8 cellular contexts compared by ENCODE assay signal in genomic region chr11:123511037-123511870, GRCh38.
DNase-seq lines count a peak whose midpoint lies in the region; ATAC-seq and TF ChIP-seq lines count a peak whose summit lies in the region.

No MANE protein-coding gene starts in this region.

- no peaks in the 10 kb centered on the region for H3K9me2 ChIP-seq in hepatocyte (replicated peaks; ENCODE audit: insufficient read depth)

- H3K9me3 ChIP-seq in hepatocyte (ENCODE audit: low read depth) = no peaks in the 10 kb centered on the region

- in situ Hi-C loops in astrocyte of the cerebellum (cut with HindIII; ENCODE audit: low sequenced_read_pairs) = no loop called here

- TF ChIP-seq CTCF in astrocyte of the cerebellum (IDR thresholded peaks at IDR 0.05; ENCODE audit: low read depth, low read length, missing control alignments) (peak; percentile 89), hepatocyte (IDR thresholded peaks at IDR 0.05; ENCODE audit: poor library complexity) (peak; percentile 98)

- no peak overlapping the region for H3K4me2 ChIP-seq in hepatocyte

- no peaks in the 10 kb centered on the region for H3K4me1 ChIP-seq in hepatocyte (ENCODE audit: insufficient read depth)

- H3K27me3 ChIP-seq in hepatocyte = no peaks in the 10 kb centered on the region

- H3K79me2 ChIP-seq in hepatocyte = no peaks in the 10 kb centered on the region

- ATAC-seq in HG02870 (IDR thresholded peaks at IDR 0.05; ENCODE audit: unreplicated experiment) = peak; percentile 79

- H2AFZ ChIP-seq in hepatocyte = no peak overlapping the region

- H3K36me3 ChIP-seq in hepatocyte (replicated peaks; ENCODE audit: insufficient read depth, low read depth) = no peaks in the 10 kb centered on the region

- 19% methylated on average over 14 of the region's 14 CpGs for WGBS in hepatocyte (ENCODE audit: low lambda C conversion rate, missing lambda C conversion rate)

- no peaks in the 10 kb centered on the region for H4K20me1 ChIP-seq in hepatocyte (ENCODE audit: insufficient read depth, poor library complexity, severe bottlenecking)

- H3K4me3 ChIP-seq in astrocyte of the cerebellum (ENCODE audit: low read depth, low read length) = no peak overlapping the region
- H3K4me3 ChIP-seq in hepatocyte = no peak overlapping the region
- no peak overlapping the region for H3K4me3 ChIP-seq in skeletal muscle cell (ENCODE audit: low read depth, low read length)

- no peak overlapping the region for H3K27ac ChIP-seq in hepatocyte

- DNase-seq in NCI-H146 (lab: John Stamatoyannopoulos, UW) = peak; percentile 49
- no peak for DNase-seq in NCI-H146 treated with DMSO at 0.1 percent for 48 hours (lab: John Stamatoyannopoulos, UW; ENCODE audit: unreplicated experiment)
- DNase-seq in NCI-H187 treated with DMSO at 0.1 percent for 48 hours (lab: John Stamatoyannopoulos, UW) = peak; percentile 78
- DNase-seq in T-helper 9 cell = peak; percentile 47
- peak; percentile 79 for DNase-seq in astrocyte of the cerebellum (ENCODE audit: low read depth)
- peak; percentile 94 for DNase-seq in hepatocyte (ENCODE audit: low spot score)
- peak; percentile 69 for DNase-seq in skeletal muscle cell (ENCODE audit: low read depth)
